ENCODE assay signal across 1 cellular context in genomic region chr2:86214503-86214832, GRCh38.
TF ChIP-seq lines count a peak whose summit lies in the region.

No MANE protein-coding gene starts in this region.

TF ChIP-seq in K562, 482 proteins besides CTCF, POLR2A, EP300 and RAD21:
- TF ChIP-seq ZNF212 (CRISPR knock-in tag; IDR thresholded peaks at IDR 0.05) (no peak), HMBOX1 (IDR thresholded peaks at IDR 0.05) (0 out of 2 replicates have a peak, but pooled peaks have one; percentile 32), ZEB2 (IDR thresholded peaks at IDR 0.05) (0 out of 2 replicates have a peak, but pooled peaks have one; percentile 9), TAF15 (IDR thresholded peaks at IDR 0.05; ENCODE audit: low read depth, low read length) (no peak), ETV5 (CRISPR knock-in tag; IDR thresholded peaks at IDR 0.05; ENCODE audit: low read depth) (no peak), PHTF2 (CRISPR knock-in tag; IDR thresholded peaks at IDR 0.05) (no peak), EP400 (IDR thresholded peaks at IDR 0.05) (0 out of 2 replicates have a peak, but pooled peaks have one; percentile 9), ZNF76 (CRISPR knock-in tag; IDR thresholded peaks at IDR 0.05; ENCODE audit: borderline replicate concordance) (no peak), NR2C1 (IDR thresholded peaks at IDR 0.05) (0 out of 2 replicates have a peak, but pooled peaks have one; percentile 3), NR2C1 (tag; IDR thresholded peaks at IDR 0.05) (no peak), POLR2H (tag; IDR thresholded peaks at IDR 0.05; ENCODE audit: low read depth) (peak; percentile 54), MNT (conservative IDR thresholded peaks at IDR 0.05) (0 out of 4 replicates have a peak, but pooled peaks have one; percentile 4 to 23), MYNN (IDR thresholded peaks at IDR 0.05) (0 out of 2 replicates have a peak, but pooled peaks have one; percentile 4), MYNN (CRISPR knock-in tag; IDR thresholded peaks at IDR 0.05) (no peak), NFXL1 (CRISPR knock-in tag; IDR thresholded peaks at IDR 0.05) (no peak), SUPT5H (IDR thresholded peaks at IDR 0.05) (peak; percentile 58), E4F1 (CRISPR knock-in tag; IDR thresholded peaks at IDR 0.05; ENCODE audit: borderline replicate concordance) (0 out of 2 replicates have a peak, but pooled peaks have one; percentile 26), ZFP91 (CRISPR knock-in tag; IDR thresholded peaks at IDR 0.05) (no peak), CLOCK (CRISPR knock-in tag; IDR thresholded peaks at IDR 0.05; ENCODE audit: borderline replicate concordance) (no peak), MAZ (CRISPR knock-in tag; conservative IDR thresholded peaks at IDR 0.05 in 1 of 2, IDR thresholded peaks at IDR 0.05 in 1 of 2) (0 out of 4 replicates have a peak, but pooled peaks of 1 of the 2 experiments have one; percentile 1), ZNF239 (CRISPR knock-in tag; IDR thresholded peaks at IDR 0.05) (no peak), NR2C2 (CRISPR knock-in tag; IDR thresholded peaks at IDR 0.05) (no peak), NR2C2 (tag; IDR thresholded peaks at IDR 0.05) (no peak), SP1 (CRISPR knock-in tag; IDR thresholded peaks at IDR 0.05) (0 out of 2 replicates have a peak, but pooled peaks have one; percentile 27), ZNF398 (CRISPR knock-in tag; IDR thresholded peaks at IDR 0.05) (no peak), NCOA2 (IDR thresholded peaks at IDR 0.05; ENCODE audit: partially characterized antibody in 2 of 2) (peak in 1 of 2 experiments; percentile 5), DMBX1 (CRISPR knock-in tag; IDR thresholded peaks at IDR 0.05; ENCODE audit: borderline replicate concordance) (0 out of 2 replicates have a peak, but pooled peaks have one; percentile 3), PBX2 (CRISPR knock-in tag; IDR thresholded peaks at IDR 0.05; ENCODE audit: low read depth) (no peak), PBX2 (tag; conservative IDR thresholded peaks at IDR 0.05; ENCODE audit: low read depth) (0 out of 2 replicates have a peak, but pooled peaks have one; percentile 5), FOXK2 (conservative IDR thresholded peaks at IDR 0.05 in 1 of 2, IDR thresholded peaks at IDR 0.05 in 1 of 2; ENCODE audit: low read depth in 2 of 2) (peak in 1 of 2 experiments; percentile 66; a peak in 1 of 4 replicates), TRIM24 (IDR thresholded peaks at IDR 0.05) (no peak), NFIX (CRISPR knock-in tag; IDR thresholded peaks at IDR 0.05; ENCODE audit: low read depth) (no peak), PKNOX1 (IDR thresholded peaks at IDR 0.05) (0 out of 2 replicates have a peak, but pooled peaks have one; percentile 5), PHF21A (IDR thresholded peaks at IDR 0.05; ENCODE audit: borderline replicate concordance, low read depth) (no peak), POLR2B (IDR thresholded peaks at IDR 0.05; ENCODE audit: low read depth, partially characterized antibody) (no peak), CBX1 (IDR thresholded peaks at IDR 0.05; ENCODE audit: low read depth) (no peak)
